16 cellular contexts compared by ENCODE assay signal in genomic region chr14:90740081-90740480, GRCh38.
"Had no signal": no experiment of that assay in that cellular context is flagged by ENCODE, and none has a peak within 500 bp of the region (broad histone marks: within the 10 kb centered on the region; RNA-seq: fewer than 3 reads in every experiment).

No MANE protein-coding gene starts in this region.

- H3K9me3 ChIP-seq: tibial nerve had no signal

- H2AFZ ChIP-seq: neural progenitor cell had no signal

- H3K27ac ChIP-seq: neural progenitor cell, tibial nerve had no signal

- H3K27me3 Mint-ChIP-seq: activated naive CD8-positive, alpha-beta T cell; naive B cell; T-helper 17 cell had no signal

- H3K4me1 ChIP-seq: neural progenitor cell had no signal

- DNase-seq: activated CD4-positive, alpha-beta T cell treated with anti-CD3 and anti-CD28 coated beads, Interleukin-2, amount 50 U/mL, for 4 hours; activated gamma-delta T cell treated with Interleukin-2 at 50 U/mL for 16 hours; amniotic stem cell; dorsolateral prefrontal cortex; hypothalamus; islet precursor cell; left colon; naive B cell; stimulated activated CD4-positive, alpha-beta T cell treated with anti-CD3 and anti-CD28 coated beads, Interleukin-4, amount 100 ng/mL, for 4 hours; stimulated activated naive CD4-positive, alpha-beta T cell; T-helper 17 cell had no signal

- H3K9ac ChIP-seq: neural progenitor cell had no signal

- ATAC-seq: left colon, sciatic nerve, T-helper 17 cell had no signal

- H3K27ac Mint-ChIP-seq: activated naive CD8-positive, alpha-beta T cell; activated T-helper 1 cell treated with anti-CD3 and anti-CD28 coated beads, Interleukin-12 subunit alpha, Interleukin-12 subunit beta, Interleukin-2, Interleukin-4 antibody, amounts not matched to agents 30 ng/mL and 10 ng/mL and 1 ng/mL, durations not matched to agents 14 hours and 24 hours and 36 hours; naive B cell; neural progenitor cell; T-helper 17 cell had no signal

- H3K4me3 Mint-ChIP-seq: activated naive CD8-positive, alpha-beta T cell; activated T-helper 1 cell treated with anti-CD3 and anti-CD28 coated beads, Interleukin-12 subunit alpha, Interleukin-12 subunit beta, Interleukin-2, Interleukin-4 antibody, amounts not matched to agents 30 ng/mL and 10 ng/mL and 1 ng/mL, durations not matched to agents 14 hours and 24 hours and 36 hours; naive B cell; neural progenitor cell; T-helper 17 cell had no signal

- H3K36me3 ChIP-seq: neural progenitor cell had no signal

- H3K4me2 ChIP-seq: neural progenitor cell had no signal

- H3K4me3 ChIP-seq: dorsolateral prefrontal cortex, neural progenitor cell, tibial nerve had no signal

- H3K27me3 ChIP-seq: dorsolateral prefrontal cortex, neural progenitor cell, tibial nerve had no signal

- H3K9me3 Mint-ChIP-seq: activated T-helper 1 cell treated with anti-CD3 and anti-CD28 coated beads, Interleukin-12 subunit alpha, Interleukin-12 subunit beta, Interleukin-2, Interleukin-4 antibody, amounts not matched to agents 30 ng/mL and 10 ng/mL and 1 ng/mL, durations not matched to agents 14 hours and 24 hours and 36 hours; neural progenitor cell had no signal

- H3K36me3 Mint-ChIP-seq: activated naive CD8-positive, alpha-beta T cell; naive B cell had no signal

- H3K4me1 Mint-ChIP-seq: naive B cell had no signal
